2 cellular contexts compared by ENCODE assay signal in the genomic region with DNA sequence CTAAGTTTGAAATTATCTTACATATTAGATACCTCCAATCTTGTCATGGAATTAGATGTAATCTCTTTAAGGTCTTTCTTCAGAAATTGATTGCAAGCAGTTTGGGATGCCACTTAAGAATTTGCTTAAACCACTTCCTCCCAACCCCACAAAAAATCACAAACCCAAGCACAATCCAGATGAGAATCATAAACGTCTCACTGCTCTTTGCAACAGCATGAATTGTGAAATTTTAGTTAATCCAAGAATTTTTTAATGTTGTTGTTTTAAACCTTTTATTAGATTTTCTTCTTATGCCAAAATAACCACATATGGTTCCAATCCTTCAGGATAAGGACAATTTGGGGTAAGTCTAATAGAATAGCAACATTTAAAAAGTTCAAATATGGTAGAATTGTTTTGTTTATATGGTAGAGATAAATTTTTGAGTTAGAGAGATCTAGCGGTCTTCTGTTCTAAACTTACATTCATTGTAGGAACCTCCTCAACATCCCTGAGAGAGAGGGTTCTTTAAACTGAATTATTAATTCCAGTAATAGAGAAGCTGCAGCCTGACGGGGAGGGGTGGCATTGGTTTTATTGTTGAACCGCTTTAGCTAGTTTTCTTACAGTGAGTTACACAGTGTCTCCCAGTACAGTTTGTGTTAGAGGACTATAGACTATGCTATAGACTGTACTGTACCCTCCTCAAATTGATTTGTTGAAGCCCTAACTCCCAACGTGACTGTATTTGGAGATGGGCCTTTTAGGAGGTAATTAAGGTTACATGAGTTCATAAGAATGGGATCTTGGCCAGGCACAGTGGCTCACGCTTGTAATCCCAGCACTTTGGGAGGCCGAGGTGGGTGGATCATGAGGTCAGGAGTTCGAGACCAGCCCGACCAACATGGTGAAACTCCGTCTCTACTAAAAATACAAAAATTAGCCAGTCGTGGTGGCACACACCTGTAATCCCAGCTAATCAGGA.
TF ChIP-seq lines count a peak whose summit lies in the region.

No MANE protein-coding gene starts in this region.

TF ChIP-seq in HepG2, 621 proteins besides CTCF, POLR2A, EP300 and RAD21 (continued from another document):
- TF ChIP-seq ZNF564 (CRISPR knock-in tag; IDR thresholded peaks at IDR 0.05): 0 out of 2 replicates have a peak, but pooled peaks have one; percentile 5

TF ChIP-seq in HEK293T, 16 proteins besides CTCF, POLR2A, EP300 and RAD21 (continued from another document):
- TF ChIP-seq, protein P1, sequence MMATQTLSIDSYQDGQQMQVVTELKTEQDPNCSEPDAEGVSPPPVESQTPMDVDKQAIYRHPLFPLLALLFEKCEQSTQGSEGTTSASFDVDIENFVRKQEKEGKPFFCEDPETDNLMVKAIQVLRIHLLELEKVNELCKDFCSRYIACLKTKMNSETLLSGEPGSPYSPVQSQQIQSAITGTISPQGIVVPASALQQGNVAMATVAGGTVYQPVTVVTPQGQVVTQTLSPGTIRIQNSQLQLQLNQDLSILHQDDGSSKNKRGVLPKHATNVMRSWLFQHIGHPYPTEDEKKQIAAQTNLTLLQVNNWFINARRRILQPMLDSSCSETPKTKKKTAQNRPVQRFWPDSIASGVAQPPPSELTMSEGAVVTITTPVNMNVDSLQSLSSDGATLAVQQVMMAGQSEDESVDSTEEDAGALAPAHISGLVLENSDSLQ (IDR thresholded peaks at IDR 0.05): no peak
- TF ChIP-seq FOXK2 (IDR thresholded peaks at IDR 0.05) (no peak), ZNF384 (IDR thresholded peaks at IDR 0.05) (no peak), SUZ12 (IDR thresholded peaks at IDR 0.05) (no peak), ARNT (IDR thresholded peaks at IDR 0.05) (no peak), HDGF (IDR thresholded peaks at IDR 0.05; ENCODE audit: borderline replicate concordance) (no peak), FOXM1 (IDR thresholded peaks at IDR 0.05; ENCODE audit: borderline replicate concordance) (no peak), NFRKB (IDR thresholded peaks at IDR 0.05) (no peak), ELF4 (IDR thresholded peaks at IDR 0.05) (no peak), TARDBP (IDR thresholded peaks at IDR 0.05) (no peak), FOXA1 (IDR thresholded peaks at IDR 0.05) (no peak), LEF1 (IDR thresholded peaks at IDR 0.05; ENCODE audit: borderline replicate concordance) (no peak), CTBP1 (IDR thresholded peaks at IDR 0.05; ENCODE audit: borderline replicate concordance) (no peak)
